ENCODE assay signal across 1 cellular context in genomic region chr16:57403965-57404817, GRCh38.
TF ChIP-seq lines count a peak whose summit lies in the region.

TSS of gene CCL17 (plus strand) at chr16:57404767. CDS start at chr16:57413933, 9,166 bp downstream.

TF ChIP-seq in GM12878, 131 proteins besides CTCF, POLR2A, EP300 and RAD21:
- TF ChIP-seq ZBTB40 (IDR thresholded peaks at IDR 0.05; ENCODE audit: borderline replicate concordance) (no peak), CBX3 (IDR thresholded peaks at IDR 0.05; ENCODE audit: borderline replicate concordance, low read depth) (no peak), STAT1 (conservative IDR thresholded peaks at IDR 0.05) (no peak)
